In the genomic region with DNA sequence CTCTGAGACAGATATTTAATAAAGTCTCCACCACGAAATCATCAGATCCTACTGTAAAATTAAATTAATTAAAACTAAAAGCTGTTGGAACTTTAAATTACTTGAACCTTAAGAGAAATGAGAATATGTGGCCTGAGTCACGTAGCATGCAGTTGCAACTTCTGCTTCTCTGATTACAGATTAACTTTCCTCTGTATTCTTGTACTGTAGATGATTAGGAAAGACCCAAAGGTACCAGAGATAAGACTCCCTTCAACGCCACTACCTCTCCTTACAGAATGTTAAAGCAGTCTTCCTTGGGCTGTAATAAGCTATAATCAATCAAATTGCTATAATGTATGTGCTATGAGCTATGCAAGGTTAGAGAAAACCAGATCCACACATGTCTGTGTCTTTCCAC, we compare ENCODE assay signal across 14 cellular contexts. TPM values are rescaled to one million over a fixed set of nuclear protein-coding genes. Genes with fewer than 3 reads are reported as not detected.
A peak's percentile ranks its signal among the peaks of the same experiment; 100 is the strongest.
DNase-seq lines count a peak whose midpoint lies in the region; ATAC-seq and TF ChIP-seq lines count a peak whose summit lies in the region.
"Had no signal": no experiment of that assay in that cellular context is flagged by ENCODE, and none has a peak within 500 bp of the region (broad histone marks: within the 10 kb centered on the region; RNA-seq: fewer than 3 reads in every experiment).

No MANE protein-coding gene starts in this region.

- H3K27ac ChIP-seq in effector memory CD4-positive, alpha-beta T cell (ENCODE audit: insufficient read depth, low read length, poor library complexity, severe bottlenecking): no peak overlapping the region
- no peak overlapping the region for H3K27ac ChIP-seq in ovary

- no peaks in the 10 kb centered on the region for H3K27me3 ChIP-seq in effector memory CD4-positive, alpha-beta T cell (replicated peaks; ENCODE audit: control insufficient read depth, insufficient read depth, low read length, poor library complexity, severe bottlenecking)
- no peaks in the 10 kb centered on the region for H3K27me3 ChIP-seq in ovary

- WGBS in ovary, 3 donors: 95 to 96% (median 95%) methylated on average over 3 of the region's 3 CpGs

- no peak for TF ChIP-seq EP300 in ovary (IDR thresholded peaks at IDR 0.05)

- no peaks in the 10 kb centered on the region for H3K36me3 ChIP-seq in mucosa of descending colon (ENCODE audit: low read depth)
- H3K36me3 ChIP-seq in effector memory CD4-positive, alpha-beta T cell (ENCODE audit: control insufficient read depth, insufficient read depth, low read length): no peaks in the 10 kb centered on the region
- H3K36me3 ChIP-seq in ovary: no peaks in the 10 kb centered on the region

- intact Hi-C loops in mucosa of descending colon (cut with DNase I, micrococcal nuclease) (no loop called here), ovary (cut with DNase I) (no loop called here)

- H3K9me3 ChIP-seq in mucosa of descending colon (no peaks in the 10 kb centered on the region), ovary (no peaks in the 10 kb centered on the region)
- H3K9me3 ChIP-seq in effector memory CD4-positive, alpha-beta T cell (ENCODE audit: control insufficient read depth, low read length): no peaks in the 10 kb centered on the region

- TF ChIP-seq CTCF in mucosa of descending colon (IDR thresholded peaks at IDR 0.05) (no peak), ovary (IDR thresholded peaks at IDR 0.05) (no peak)

- ATAC-seq in GM18907 (IDR thresholded peaks at IDR 0.05; ENCODE audit: unreplicated experiment) (peak; percentile 93), HG02798 (IDR thresholded peaks at IDR 0.05; ENCODE audit: poor library complexity, unreplicated experiment) (peak; percentile 55), mucosa of descending colon (peak; percentile 68)
- ATAC-seq: PC-3, WTC11 had no signal

- peak; percentile 94 for DNase-seq in NCI-H82 treated with DMSO at 0.1 percent for 48 hours (lab: John Stamatoyannopoulos, UW; ENCODE audit: unreplicated experiment)
- DNase-seq in mucosa of descending colon: peak in 1 of 3 donors; percentile 19
- DNase-seq in effector memory CD4-positive, alpha-beta T cell: no peak
- no peak for DNase-seq in NK-92 (lab: John Stamatoyannopoulos, UW; ENCODE audit: unreplicated experiment)
- no peak for DNase-seq in foreskin melanocyte
- no peak for DNase-seq in ovary
- DNase-seq: activated effector memory CD4-positive, alpha-beta T cell treated with anti-CD3 and anti-CD28 coated beads, Interleukin-2, amount 50 U/mL, for 16 hours; aorta; NCI-H1092 treated with DMSO at 0.1 percent for 48 hours; NCI-H226; PC-3 had no signal

- H3K4me3 ChIP-seq in mucosa of descending colon (no peak overlapping the region), ovary (no peak overlapping the region)
- H3K4me3 ChIP-seq in effector memory CD4-positive, alpha-beta T cell (ENCODE audit: insufficient read depth, low read depth, low read length, poor library complexity, severe bottlenecking): no peak overlapping the region

- H3K4me1 ChIP-seq in mucosa of descending colon (ENCODE audit: low read depth) (peaks cover 5% of the 10 kb centered on the region), ovary (ENCODE audit: insufficient read depth) (no peaks in the 10 kb centered on the region)
- no peaks in the 10 kb centered on the region for H3K4me1 ChIP-seq in effector memory CD4-positive, alpha-beta T cell (ENCODE audit: control insufficient read depth, insufficient read depth, low read length, poor library complexity, severe bottlenecking)

- TF ChIP-seq POLR2A in ovary (IDR thresholded peaks at IDR 0.05): no peak

RNA-seq across cellular contexts. Expression of gene FAM13A, which starts 47.9 kb away (rescaled TPM):
- total RNA-seq in mucosa of descending colon (10 to 100 TPM; 41.6 to 60.1 (median 50.2) TPM), ovary (10 to 100 TPM; 29.3 to 51.8 (median 43.0) TPM)
- polyA plus RNA-seq in ovary: 10 to 100 TPM; 16.7 to 31.3 TPM
